In the genomic region with DNA sequence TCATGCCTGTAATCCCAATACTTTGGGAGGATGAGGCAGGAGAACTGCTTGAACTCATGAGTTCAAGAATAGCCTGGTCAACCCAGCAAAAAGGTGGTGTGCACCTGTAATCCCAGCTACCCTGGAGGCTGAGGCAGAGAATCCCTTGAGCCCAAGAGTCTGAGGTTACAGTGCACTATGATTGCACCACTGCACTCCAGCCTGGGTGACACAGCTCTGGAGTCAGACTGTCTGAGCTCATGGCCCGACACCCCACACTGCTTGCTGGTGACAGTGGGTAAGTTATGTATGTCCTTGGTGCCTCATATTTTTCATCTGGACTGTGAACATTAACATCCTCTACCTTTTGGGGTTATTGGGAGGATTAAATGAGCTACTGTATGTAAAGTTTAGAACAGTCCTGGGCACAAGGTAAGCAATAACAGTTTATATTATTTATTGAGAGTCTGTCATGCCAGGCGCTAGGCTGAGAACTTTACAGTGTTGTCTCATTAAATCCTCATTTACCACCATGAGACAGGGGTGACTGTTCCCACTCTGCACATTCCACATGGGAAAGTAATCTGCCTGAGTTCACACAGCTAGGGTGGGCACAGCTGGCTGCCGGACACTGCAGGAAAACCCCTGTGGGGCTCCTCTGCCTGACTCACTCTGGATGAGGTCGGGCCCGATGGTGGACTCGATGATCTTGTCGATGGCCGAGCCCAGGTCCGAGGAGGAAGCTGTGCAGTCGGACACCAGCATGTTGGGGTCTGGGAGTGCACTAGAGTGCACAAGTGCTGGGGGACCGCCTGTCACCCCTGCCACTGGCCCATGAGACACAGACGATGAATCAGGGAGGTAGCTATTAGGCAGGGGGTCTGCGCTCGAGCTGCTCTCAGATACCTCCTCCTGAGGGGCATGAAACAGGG, we compare ENCODE assay signal across 9 cellular contexts. TPM values are rescaled to one million over a fixed set of nuclear protein-coding genes. Genes with fewer than 3 reads are reported as not detected.
A peak's percentile ranks its signal among the peaks of the same experiment; 100 is the strongest.
DNase-seq lines count a peak whose midpoint lies in the region; TF ChIP-seq lines count a peak whose summit lies in the region.
"Had no signal": no experiment of that assay in that cellular context is flagged by ENCODE, and none has a peak within 500 bp of the region (broad histone marks: within the 10 kb centered on the region; RNA-seq: fewer than 3 reads in every experiment).

No MANE protein-coding gene starts in this region.

- peaks cover 26% of the 10 kb centered on the region for H3K36me3 Mint-ChIP-seq in T-helper 2 cell treated with Interferon-gamma antibody and Interleukin-4, amounts not matched to agents 5 μg/mL and 100 μg/mL, for 36 hours (ENCODE audit: low read depth)

- H3K9me3 ChIP-seq in DOHH2 (ENCODE audit: control insufficient read depth, insufficient read depth, low read length): no peaks in the 10 kb centered on the region
- no peaks in the 10 kb centered on the region for H3K9me3 ChIP-seq in KOPT-K1 (ENCODE audit: insufficient read depth, low read length, poor library complexity, severe bottlenecking)

- peaks cover 26% of the 10 kb centered on the region for H3K79me2 ChIP-seq in DOHH2 (ENCODE audit: control insufficient read depth, low read length)

- H3K4me3 ChIP-seq in DOHH2 (ENCODE audit: low read length) (no peak overlapping the region), coronary artery (peak overlapping the region; percentile 92)

- TF ChIP-seq CTCF in DOHH2 (IDR thresholded peaks at IDR 0.05; ENCODE audit: low read depth, low read length, poor library complexity, severe bottlenecking): no peak
- TF ChIP-seq CTCF in coronary artery (IDR thresholded peaks at IDR 0.05): no peak
- no peak for TF ChIP-seq CTCF in GM10266 (IDR thresholded peaks at IDR 0.05; ENCODE audit: control insufficient read depth, insufficient read depth, low read depth, missing control alignments)

- no peaks in the 10 kb centered on the region for H3K27me3 ChIP-seq in DOHH2 (ENCODE audit: control insufficient read depth, low read length)

- H3K36me3 ChIP-seq in DOHH2 (ENCODE audit: control insufficient read depth, low read length) (peaks cover 52% of the 10 kb centered on the region), KOPT-K1 (ENCODE audit: insufficient read depth, low read length) (peaks cover 59% of the 10 kb centered on the region)

- peaks cover 10% of the 10 kb centered on the region for H3F3A ChIP-seq in DOHH2 (ENCODE audit: control insufficient read depth, insufficient read depth)

- peaks cover 16% of the 10 kb centered on the region for H3K4me1 Mint-ChIP-seq in T-helper 2 cell treated with Interferon-gamma antibody and Interleukin-4, amounts not matched to agents 5 μg/mL and 100 μg/mL, for 36 hours (ENCODE audit: low read depth)

- H3K27ac ChIP-seq in DOHH2 (ENCODE audit: low read depth, low read length): no peak overlapping the region
- H3K27ac ChIP-seq in KOPT-K1 (ENCODE audit: low read depth, low read length, poor library complexity, severe bottlenecking): peak overlapping the region; percentile 98
- peak overlapping the region in 1 of 2 donors; percentile 97 for H3K27ac ChIP-seq in coronary artery

- no peaks in the 10 kb centered on the region for H3K9me3 Mint-ChIP-seq in T-helper 2 cell treated with Interferon-gamma antibody and Interleukin-4, amounts not matched to agents 5 μg/mL and 100 μg/mL, for 36 hours

- H3K4me2 ChIP-seq in DOHH2 (ENCODE audit: low read length): peak overlapping the region; percentile 66

- H3K4me1 ChIP-seq in DOHH2 (ENCODE audit: control insufficient read depth, low read length): peaks cover 20% of the 10 kb centered on the region

- intact Hi-C loops in posterior vena cava (cut with DNase I): loop anchor here in 1 of 2 donors (10.0 kb wide), 1 partner anchor 154 kb away; a partner anchor contains a TSS

- no peaks in the 10 kb centered on the region for H3K9me2 ChIP-seq in DOHH2 (replicated peaks; ENCODE audit: control insufficient read depth, low read length)

- no peaks in the 10 kb centered on the region for H4K20me1 ChIP-seq in DOHH2 (ENCODE audit: control insufficient read depth, insufficient read depth, low read depth, low read length)

- H3K27me3 Mint-ChIP-seq in T-helper 2 cell treated with Interferon-gamma antibody and Interleukin-4, amounts not matched to agents 5 μg/mL and 100 μg/mL, for 36 hours (ENCODE audit: low read depth): peaks cover 3% of the 10 kb centered on the region

- H3K4me3 Mint-ChIP-seq in T-helper 2 cell treated with Interferon-gamma antibody and Interleukin-4, amounts not matched to agents 5 μg/mL and 100 μg/mL, for 36 hours: no peak overlapping the region

- DNase-seq in coronary artery (ENCODE audit: low spot score) (no peak), posterior vena cava (ENCODE audit: low spot score) (peak; percentile 83), SW480 (ENCODE audit: low spot score) (no peak), NCI-H187 treated with DMSO at 0.1 percent for 48 hours (lab: John Stamatoyannopoulos, UW) (no peak), GM10266 (ENCODE audit: extremely low spot score) (no peak)
- no peak for DNase-seq in T-helper 2 cell treated with Interferon-gamma antibody and Interleukin-4, amounts not matched to agents 5 μg/mL and 100 μg/mL, for 36 hours (ENCODE audit: low spot score)
- DNase-seq: activated naive CD4-positive, alpha-beta T cell treated with anti-CD3 and anti-CD28 coated beads, Interleukin-2, amount 50 U/mL, for 16 hours had no signal

- H3K27ac Mint-ChIP-seq in T-helper 2 cell treated with Interferon-gamma antibody and Interleukin-4, amounts not matched to agents 5 μg/mL and 100 μg/mL, for 36 hours: no peak overlapping the region

RNA-seq across cellular contexts. Expression of a gene that starts 2.9 kb away (rescaled TPM):
- total RNA-seq in posterior vena cava: 10 to 100 TPM; 12.6 to 13.7 TPM

RNA-seq across cellular contexts. Expression of a gene that starts 34.6 kb away (rescaled TPM):
- total RNA-seq in posterior vena cava: 10 to 100 TPM; 27.3 to 35.7 TPM

RNA-seq across cellular contexts. Expression of a gene that starts 39.7 kb away (rescaled TPM):
- total RNA-seq in posterior vena cava: 10 to 100 TPM in 1 of 2 donors, 1 to 10 TPM in 1; 2.2 to 16.6 TPM

RNA-seq across cellular contexts. Expression of a gene that starts 57.1 kb away (rescaled TPM):
- total RNA-seq in posterior vena cava: 100 to 1,000 TPM; 134 to 689 TPM

RNA-seq across cellular contexts. Expression of a gene that starts 60.0 kb away (rescaled TPM):
- total RNA-seq in posterior vena cava: under 1 TPM in 1 of 2 donors, not detected in 1; 0.48 TPM
